1 cellular context compared by ENCODE assay signal in genomic region chr19:49157445-49158224, GRCh38.
TF ChIP-seq lines count a peak whose summit lies in the region.

Gene TRPM4 (plus strand): TSS chr19:49157792. CDS start chr19:49157867, 75 bp downstream.

TF ChIP-seq in H1, 55 proteins besides CTCF, POLR2A, EP300 and RAD21 (continued from another document):
- TF ChIP-seq, protein P1, sequence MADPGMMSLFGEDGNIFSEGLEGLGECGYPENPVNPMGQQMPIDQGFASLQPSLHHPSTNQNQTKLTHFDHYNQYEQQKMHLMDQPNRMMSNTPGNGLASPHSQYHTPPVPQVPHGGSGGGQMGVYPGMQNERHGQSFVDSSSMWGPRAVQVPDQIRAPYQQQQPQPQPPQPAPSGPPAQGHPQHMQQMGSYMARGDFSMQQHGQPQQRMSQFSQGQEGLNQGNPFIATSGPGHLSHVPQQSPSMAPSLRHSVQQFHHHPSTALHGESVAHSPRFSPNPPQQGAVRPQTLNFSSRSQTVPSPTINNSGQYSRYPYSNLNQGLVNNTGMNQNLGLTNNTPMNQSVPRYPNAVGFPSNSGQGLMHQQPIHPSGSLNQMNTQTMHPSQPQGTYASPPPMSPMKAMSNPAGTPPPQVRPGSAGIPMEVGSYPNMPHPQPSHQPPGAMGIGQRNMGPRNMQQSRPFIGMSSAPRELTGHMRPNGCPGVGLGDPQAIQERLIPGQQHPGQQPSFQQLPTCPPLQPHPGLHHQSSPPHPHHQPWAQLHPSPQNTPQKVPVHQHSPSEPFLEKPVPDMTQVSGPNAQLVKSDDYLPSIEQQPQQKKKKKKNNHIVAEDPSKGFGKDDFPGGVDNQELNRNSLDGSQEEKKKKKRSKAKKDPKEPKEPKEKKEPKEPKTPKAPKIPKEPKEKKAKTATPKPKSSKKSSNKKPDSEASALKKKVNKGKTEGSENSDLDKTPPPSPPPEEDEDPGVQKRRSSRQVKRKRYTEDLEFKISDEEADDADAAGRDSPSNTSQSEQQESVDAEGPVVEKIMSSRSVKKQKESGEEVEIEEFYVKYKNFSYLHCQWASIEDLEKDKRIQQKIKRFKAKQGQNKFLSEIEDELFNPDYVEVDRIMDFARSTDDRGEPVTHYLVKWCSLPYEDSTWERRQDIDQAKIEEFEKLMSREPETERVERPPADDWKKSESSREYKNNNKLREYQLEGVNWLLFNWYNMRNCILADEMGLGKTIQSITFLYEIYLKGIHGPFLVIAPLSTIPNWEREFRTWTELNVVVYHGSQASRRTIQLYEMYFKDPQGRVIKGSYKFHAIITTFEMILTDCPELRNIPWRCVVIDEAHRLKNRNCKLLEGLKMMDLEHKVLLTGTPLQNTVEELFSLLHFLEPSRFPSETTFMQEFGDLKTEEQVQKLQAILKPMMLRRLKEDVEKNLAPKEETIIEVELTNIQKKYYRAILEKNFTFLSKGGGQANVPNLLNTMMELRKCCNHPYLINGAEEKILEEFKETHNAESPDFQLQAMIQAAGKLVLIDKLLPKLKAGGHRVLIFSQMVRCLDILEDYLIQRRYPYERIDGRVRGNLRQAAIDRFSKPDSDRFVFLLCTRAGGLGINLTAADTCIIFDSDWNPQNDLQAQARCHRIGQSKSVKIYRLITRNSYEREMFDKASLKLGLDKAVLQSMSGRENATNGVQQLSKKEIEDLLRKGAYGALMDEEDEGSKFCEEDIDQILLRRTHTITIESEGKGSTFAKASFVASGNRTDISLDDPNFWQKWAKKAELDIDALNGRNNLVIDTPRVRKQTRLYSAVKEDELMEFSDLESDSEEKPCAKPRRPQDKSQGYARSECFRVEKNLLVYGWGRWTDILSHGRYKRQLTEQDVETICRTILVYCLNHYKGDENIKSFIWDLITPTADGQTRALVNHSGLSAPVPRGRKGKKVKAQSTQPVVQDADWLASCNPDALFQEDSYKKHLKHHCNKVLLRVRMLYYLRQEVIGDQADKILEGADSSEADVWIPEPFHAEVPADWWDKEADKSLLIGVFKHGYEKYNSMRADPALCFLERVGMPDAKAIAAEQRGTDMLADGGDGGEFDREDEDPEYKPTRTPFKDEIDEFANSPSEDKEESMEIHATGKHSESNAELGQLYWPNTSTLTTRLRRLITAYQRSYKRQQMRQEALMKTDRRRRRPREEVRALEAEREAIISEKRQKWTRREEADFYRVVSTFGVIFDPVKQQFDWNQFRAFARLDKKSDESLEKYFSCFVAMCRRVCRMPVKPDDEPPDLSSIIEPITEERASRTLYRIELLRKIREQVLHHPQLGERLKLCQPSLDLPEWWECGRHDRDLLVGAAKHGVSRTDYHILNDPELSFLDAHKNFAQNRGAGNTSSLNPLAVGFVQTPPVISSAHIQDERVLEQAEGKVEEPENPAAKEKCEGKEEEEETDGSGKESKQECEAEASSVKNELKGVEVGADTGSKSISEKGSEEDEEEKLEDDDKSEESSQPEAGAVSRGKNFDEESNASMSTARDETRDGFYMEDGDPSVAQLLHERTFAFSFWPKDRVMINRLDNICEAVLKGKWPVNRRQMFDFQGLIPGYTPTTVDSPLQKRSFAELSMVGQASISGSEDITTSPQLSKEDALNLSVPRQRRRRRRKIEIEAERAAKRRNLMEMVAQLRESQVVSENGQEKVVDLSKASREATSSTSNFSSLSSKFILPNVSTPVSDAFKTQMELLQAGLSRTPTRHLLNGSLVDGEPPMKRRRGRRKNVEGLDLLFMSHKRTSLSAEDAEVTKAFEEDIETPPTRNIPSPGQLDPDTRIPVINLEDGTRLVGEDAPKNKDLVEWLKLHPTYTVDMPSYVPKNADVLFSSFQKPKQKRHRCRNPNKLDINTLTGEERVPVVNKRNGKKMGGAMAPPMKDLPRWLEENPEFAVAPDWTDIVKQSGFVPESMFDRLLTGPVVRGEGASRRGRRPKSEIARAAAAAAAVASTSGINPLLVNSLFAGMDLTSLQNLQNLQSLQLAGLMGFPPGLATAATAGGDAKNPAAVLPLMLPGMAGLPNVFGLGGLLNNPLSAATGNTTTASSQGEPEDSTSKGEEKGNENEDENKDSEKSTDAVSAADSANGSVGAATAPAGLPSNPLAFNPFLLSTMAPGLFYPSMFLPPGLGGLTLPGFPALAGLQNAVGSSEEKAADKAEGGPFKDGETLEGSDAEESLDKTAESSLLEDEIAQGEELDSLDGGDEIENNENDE (IDR thresholded peaks at IDR 0.05; ENCODE audit: insufficient replicate concordance, low read length): no peak
- TF ChIP-seq BCL11A (IDR thresholded peaks at IDR 0.05; ENCODE audit: low read depth in 2 of 2, low read length in 2 of 2) (no peak), POU5F1 (IDR thresholded peaks at IDR 0.05; ENCODE audit: low read depth, low read length) (no peak), KDM5A (IDR thresholded peaks at IDR 0.05; ENCODE audit: low read length) (no peak), MAX (IDR thresholded peaks at IDR 0.05) (peak; percentile 72), ASH2L (IDR thresholded peaks at IDR 0.05; ENCODE audit: low read length) (peak; percentile 52), MAFK (IDR thresholded peaks at IDR 0.05; ENCODE audit: low read depth, low read length) (no peak), HDAC2 (IDR thresholded peaks at IDR 0.05; ENCODE audit: borderline replicate concordance in 1 of 2, low read depth in 2 of 2, low read length in 2 of 2) (no peak), PHF8 (conservative IDR thresholded peaks at IDR 0.05; ENCODE audit: low read depth, low read length) (peak; percentile 56; the same call in 1 of the 2 replicates), TEAD4 (IDR thresholded peaks at IDR 0.05; ENCODE audit: low read depth, low read length) (no peak), SRF (IDR thresholded peaks at IDR 0.05; ENCODE audit: low read depth, low read length) (no peak), SIRT6 (IDR thresholded peaks at IDR 0.05; ENCODE audit: low read length) (no peak), SP4 (IDR thresholded peaks at IDR 0.05; ENCODE audit: low read length) (no peak), RFX5 (IDR thresholded peaks at IDR 0.05; ENCODE audit: borderline replicate concordance, low read depth, low read length) (no peak), KDM4A (IDR thresholded peaks at IDR 0.05; ENCODE audit: low read depth, low read length, severe bottlenecking) (peak; percentile 87), CBX5 (IDR thresholded peaks at IDR 0.05; ENCODE audit: low read depth, low read length) (no peak), CTBP2 (IDR thresholded peaks at IDR 0.05; ENCODE audit: borderline replicate concordance, insufficient read depth, insufficient read length, low read length) (no peak), KDM1A (IDR thresholded peaks at IDR 0.05; ENCODE audit: borderline replicate concordance, low read length) (no peak), TAF1 (IDR thresholded peaks at IDR 0.05; ENCODE audit: low read depth, low read length) (peak; percentile 85), E2F6 (IDR thresholded peaks at IDR 0.05) (peak; percentile 60), ZNF274 (IDR thresholded peaks at IDR 0.05; ENCODE audit: borderline replicate concordance, extremely low read depth, low read length) (no peak), RNF2 (IDR thresholded peaks at IDR 0.05; ENCODE audit: borderline replicate concordance, low read depth, low read length, missing control alignments, poor library complexity, severe bottlenecking) (no peak), GABPA (IDR thresholded peaks at IDR 0.05; ENCODE audit: borderline replicate concordance, insufficient read depth, low read length) (no peak), CBX8 (IDR thresholded peaks at IDR 0.05; ENCODE audit: borderline replicate concordance, low read depth, low read length) (no peak), TCF12 (IDR thresholded peaks at IDR 0.05; ENCODE audit: low read depth, low read length) (no peak), GTF2F1 (IDR thresholded peaks at IDR 0.05; ENCODE audit: borderline replicate concordance, low read depth, low read length) (no peak), JUND (IDR thresholded peaks at IDR 0.05; ENCODE audit: low read length) (no peak), EGR1 (IDR thresholded peaks at IDR 0.05; ENCODE audit: borderline replicate concordance, low read depth, low read length) (no peak), CHD1 (IDR thresholded peaks at IDR 0.05; ENCODE audit: low read depth, low read length) (no peak), NANOG (IDR thresholded peaks at IDR 0.05; ENCODE audit: insufficient read depth, low read depth, low read length, poor library complexity, severe bottlenecking) (no peak), CREB1 (IDR thresholded peaks at IDR 0.05) (no peak), FOSL1 (IDR thresholded peaks at IDR 0.05; ENCODE audit: insufficient read depth, low read depth, low read length) (no peak), EZH2 (IDR thresholded peaks at IDR 0.05; ENCODE audit: low read depth, low read length, severe bottlenecking) (no peak), TAF7 (optimal IDR thresholded peaks at IDR 0.05; ENCODE audit: borderline replicate concordance, low read depth, low read length) (peak; percentile 70), TBP (IDR thresholded peaks at IDR 0.05; ENCODE audit: low read depth, low read length) (peak; percentile 64), SUZ12 (IDR thresholded peaks at IDR 0.05; ENCODE audit: low read length) (no peak), HDAC6 (IDR thresholded peaks at IDR 0.05; ENCODE audit: low read depth, low read length) (no peak), BACH1 (IDR thresholded peaks at IDR 0.05; ENCODE audit: low read length) (no peak), POLR2AphosphoS5 (IDR thresholded peaks at IDR 0.05; ENCODE audit: low read depth, low read length) (peak; percentile 66), RBBP5 (IDR thresholded peaks at IDR 0.05; ENCODE audit: borderline replicate concordance, low read depth, low read length) (peak; percentile 42; the same call in 1 of the 2 replicates), ATF3 (IDR thresholded peaks at IDR 0.05; ENCODE audit: insufficient read depth, low read depth, low read length) (no peak), YY1 (IDR thresholded peaks at IDR 0.05; ENCODE audit: low read depth, low read length) (peak; percentile 46; the same call in 1 of the 2 replicates), NRF1 (IDR thresholded peaks at IDR 0.05; ENCODE audit: low read depth, low read length) (no peak), USF2 (IDR thresholded peaks at IDR 0.05; ENCODE audit: low read length) (no peak), CHD2 (IDR thresholded peaks at IDR 0.05; ENCODE audit: low read length) (no peak), SAP30 (IDR thresholded peaks at IDR 0.05; ENCODE audit: insufficient read depth, insufficient replicate concordance, low read length) (no peak), JUN (IDR thresholded peaks at IDR 0.05; ENCODE audit: low read depth, low read length) (no peak)
- TF ChIP-seq, protein P2, sequence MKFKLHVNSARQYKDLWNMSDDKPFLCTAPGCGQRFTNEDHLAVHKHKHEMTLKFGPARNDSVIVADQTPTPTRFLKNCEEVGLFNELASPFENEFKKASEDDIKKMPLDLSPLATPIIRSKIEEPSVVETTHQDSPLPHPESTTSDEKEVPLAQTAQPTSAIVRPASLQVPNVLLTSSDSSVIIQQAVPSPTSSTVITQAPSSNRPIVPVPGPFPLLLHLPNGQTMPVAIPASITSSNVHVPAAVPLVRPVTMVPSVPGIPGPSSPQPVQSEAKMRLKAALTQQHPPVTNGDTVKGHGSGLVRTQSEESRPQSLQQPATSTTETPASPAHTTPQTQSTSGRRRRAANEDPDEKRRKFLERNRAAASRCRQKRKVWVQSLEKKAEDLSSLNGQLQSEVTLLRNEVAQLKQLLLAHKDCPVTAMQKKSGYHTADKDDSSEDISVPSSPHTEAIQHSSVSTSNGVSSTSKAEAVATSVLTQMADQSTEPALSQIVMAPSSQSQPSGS (IDR thresholded peaks at IDR 0.05; ENCODE audit: low read length): no peak
